Comparison of ENCODE assay signal across 17 cellular contexts in the genomic region with DNA sequence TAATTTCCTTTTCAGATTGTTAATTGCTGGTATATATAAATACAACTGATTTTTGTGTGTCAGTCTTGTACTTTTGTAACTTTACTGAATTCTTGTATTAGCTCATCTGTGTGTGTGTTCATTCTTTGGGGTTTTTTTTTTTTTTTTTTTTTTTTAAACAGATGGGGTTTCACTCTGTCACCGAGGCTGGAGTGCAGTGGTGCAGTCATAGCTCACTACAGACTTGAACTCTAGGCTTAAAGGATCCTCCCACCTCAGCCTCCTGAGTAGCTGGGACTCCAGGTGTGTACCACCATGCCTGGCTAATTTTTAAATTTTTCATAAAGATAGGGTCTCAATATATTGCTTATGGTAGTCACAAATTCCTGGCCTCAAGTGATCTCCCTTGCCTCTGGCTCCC.
"Had no signal": no experiment of that assay in that cellular context is flagged by ENCODE, and none has a peak within 500 bp of the region (broad histone marks: within the 10 kb centered on the region; RNA-seq: fewer than 3 reads in every experiment).

No MANE protein-coding gene starts in this region.

- H3K27me3 ChIP-seq: esophagus squamous epithelium, foreskin keratinocyte, right lobe of liver, spleen, tibial nerve, vagina had no signal

- H3K4me3 ChIP-seq: esophagus squamous epithelium, psoas muscle, right lobe of liver, spleen, tibial nerve, vagina had no signal

- DNase-seq: activated CD4-positive, alpha-beta T cell treated with anti-CD3 and anti-CD28 coated beads, Interleukin-2, amount 10 ng/mL, durations not matched to agents 24 days and 14 days; activated naive CD8-positive, alpha-beta T cell treated with anti-CD3 and anti-CD28 coated beads, Interleukin-2, amount 50 U/mL, for 24 hours; esophagus squamous epithelium; foreskin keratinocyte; head of caudate nucleus; mammary epithelial cell; naive thymus-derived CD4-positive, alpha-beta T cell; occipital lobe; psoas muscle; right lobe of liver; spleen; stimulated activated CD4-positive, alpha-beta T cell treated with anti-CD3 and anti-CD28 coated beads, Interleukin-1b, Interleukin-23, amount 100 ng/mL, for 48 hours; stimulated activated naive B cell treated with anti-CD40 and anti-IgM and Interleukin-4, amounts not matched to agents 10 μg/mL and 1 μg/mL and 100 μg/mL, for 72 hours; T1000 had no signal

- H3K27me3 Mint-ChIP-seq: activated CD4-positive, alpha-beta T cell treated with anti-CD3 and anti-CD28 coated beads, Interleukin-2, amount 10 ng/mL, durations not matched to agents 24 days and 14 days; activated naive CD8-positive, alpha-beta T cell treated with anti-CD3 and anti-CD28 coated beads, Interleukin-2, amount 50 U/mL, for 24 hours; naive thymus-derived CD4-positive, alpha-beta T cell; stimulated activated naive B cell treated with anti-CD40 and anti-IgM and Interleukin-4, amounts not matched to agents 10 μg/mL and 1 μg/mL and 100 μg/mL, for 72 hours had no signal

- ATAC-seq: activated naive CD8-positive, alpha-beta T cell treated with anti-CD3 and anti-CD28 coated beads, Interleukin-2, amount 50 U/mL, for 24 hours; foreskin keratinocyte; left lobe of liver; naive thymus-derived CD4-positive, alpha-beta T cell; psoas muscle; right lobe of liver; stimulated activated naive B cell treated with anti-CD40 and anti-IgM and Interleukin-4, amounts not matched to agents 10 μg/mL and 1 μg/mL and 100 μg/mL, for 72 hours had no signal

- H3K27ac Mint-ChIP-seq: activated CD4-positive, alpha-beta T cell treated with anti-CD3 and anti-CD28 coated beads, Interleukin-2, amount 10 ng/mL, durations not matched to agents 24 days and 14 days; activated naive CD8-positive, alpha-beta T cell treated with anti-CD3 and anti-CD28 coated beads, Interleukin-2, amount 50 U/mL, for 24 hours; stimulated activated naive B cell treated with anti-CD40 and anti-IgM and Interleukin-4, amounts not matched to agents 10 μg/mL and 1 μg/mL and 100 μg/mL, for 72 hours had no signal

- H3K4me3 Mint-ChIP-seq: activated CD4-positive, alpha-beta T cell treated with anti-CD3 and anti-CD28 coated beads, Interleukin-2, amount 10 ng/mL, durations not matched to agents 24 days and 14 days; activated naive CD8-positive, alpha-beta T cell treated with anti-CD3 and anti-CD28 coated beads, Interleukin-2, amount 50 U/mL, for 24 hours; stimulated activated naive B cell treated with anti-CD40 and anti-IgM and Interleukin-4, amounts not matched to agents 10 μg/mL and 1 μg/mL and 100 μg/mL, for 72 hours had no signal

- H3K36me3 ChIP-seq: right lobe of liver, tibial nerve, vagina had no signal
